In genomic region chr14:29463727-29464370, GRCh38 we compare ENCODE assay signal across 18 cellular contexts.
DNase-seq lines count a peak whose midpoint lies in the region; ATAC-seq and TF ChIP-seq lines count a peak whose summit lies in the region.
"Had no signal": no experiment of that assay in that cellular context is flagged by ENCODE, and none has a peak within 500 bp of the region (broad histone marks: within the 10 kb centered on the region; RNA-seq: fewer than 3 reads in every experiment).

No MANE protein-coding gene starts in this region.

- peaks cover 28% of the 10 kb centered on the region for H3K4me1 Mint-ChIP-seq in progenitor cell of endocrine pancreas (ENCODE audit: low read depth)
- no peaks in the 10 kb centered on the region for H3K4me1 Mint-ChIP-seq in activated naive CD4-positive, alpha-beta T cell treated with anti-CD3 and anti-CD28 coated beads, Interleukin-2, amount 10 ng/mL, durations not matched to agents 7 days and 5 days
- H3K4me1 Mint-ChIP-seq: central memory CD8-positive, alpha-beta T cell; mesothelial cell of epicardium had no signal

- H3K4me3 ChIP-seq in cardiac fibroblast (replicated peaks in 1 of 2; ENCODE audit: low read depth in 2 of 2, low read length in 2 of 2) = no peak overlapping the region
- H3K4me3 ChIP-seq: tibial nerve had no signal

- DNase-seq in NCI-H1417 (lab: John Stamatoyannopoulos, UW) = peak in 2 of 3 experiments; percentile 52 to 54
- DNase-seq in NCI-H1417 treated with DMSO at 0.1 percent for 48 hours (lab: John Stamatoyannopoulos, UW) = no peak
- DNase-seq in NCI-H2107 treated with DMSO at 0.1 percent for 48 hours (lab: John Stamatoyannopoulos, UW; ENCODE audit: unreplicated experiment) = peak; percentile 94
- peak; percentile 44 to 57 for DNase-seq in cardiac fibroblast (ENCODE audit: low read depth in 2 of 2)
- DNase-seq in progenitor cell of endocrine pancreas (ENCODE audit: low spot score, unreplicated experiment) = no peak
- no peak for DNase-seq in activated naive CD4-positive, alpha-beta T cell treated with anti-CD3 and anti-CD28 coated beads, Interleukin-2, amount 10 ng/mL, durations not matched to agents 7 days and 5 days
- DNase-seq: ACHN; activated CD4-positive, alpha-beta memory T cell treated with anti-CD3 and anti-CD28 coated beads for 36 hours; activated gamma-delta T cell treated with Interleukin-2 at 50 U/mL for 16 hours; DMS79 treated with DMSO at 0.1 percent for 48 hours; NCI-H1436; OCI-M1 had no signal

- no peaks in the 10 kb centered on the region for H3K9me3 Mint-ChIP-seq in progenitor cell of endocrine pancreas (ENCODE audit: low read depth)
- H3K9me3 Mint-ChIP-seq in activated naive CD4-positive, alpha-beta T cell treated with anti-CD3 and anti-CD28 coated beads, Interleukin-2, amount 10 ng/mL, durations not matched to agents 7 days and 5 days = peaks cover 2% of the 10 kb centered on the region
- H3K9me3 Mint-ChIP-seq: mesothelial cell of epicardium had no signal

- no peak overlapping the region for H3K27ac Mint-ChIP-seq in progenitor cell of endocrine pancreas
- H3K27ac Mint-ChIP-seq in activated naive CD4-positive, alpha-beta T cell treated with anti-CD3 and anti-CD28 coated beads, Interleukin-2, amount 10 ng/mL, durations not matched to agents 7 days and 5 days = no peak overlapping the region
- H3K27ac Mint-ChIP-seq: activated CD4-positive, alpha-beta memory T cell treated with anti-CD3 and anti-CD28 coated beads for 36 hours; mesothelial cell of epicardium; T-helper 1 cell treated with Interleukin-12 subunit alpha and Interleukin-12 subunit beta and Interleukin-4 antibody, amounts not matched to agents 30 μg/mL and 1 μg/mL, for 36 hours had no signal

- H3K4me3 Mint-ChIP-seq in progenitor cell of endocrine pancreas (ENCODE audit: low read depth) = no peak overlapping the region
- no peak overlapping the region for H3K4me3 Mint-ChIP-seq in activated naive CD4-positive, alpha-beta T cell treated with anti-CD3 and anti-CD28 coated beads, Interleukin-2, amount 10 ng/mL, durations not matched to agents 7 days and 5 days
- H3K4me3 Mint-ChIP-seq: activated CD4-positive, alpha-beta memory T cell treated with anti-CD3 and anti-CD28 coated beads for 36 hours; central memory CD8-positive, alpha-beta T cell; mesothelial cell of epicardium; T-helper 1 cell treated with Interleukin-12 subunit alpha and Interleukin-12 subunit beta and Interleukin-4 antibody, amounts not matched to agents 30 μg/mL and 1 μg/mL, for 36 hours had no signal

- H3K27me3 Mint-ChIP-seq in progenitor cell of endocrine pancreas = no peaks in the 10 kb centered on the region
- no peaks in the 10 kb centered on the region for H3K27me3 Mint-ChIP-seq in activated naive CD4-positive, alpha-beta T cell treated with anti-CD3 and anti-CD28 coated beads, Interleukin-2, amount 10 ng/mL, durations not matched to agents 7 days and 5 days
- H3K27me3 Mint-ChIP-seq: activated CD4-positive, alpha-beta memory T cell treated with anti-CD3 and anti-CD28 coated beads for 36 hours; central memory CD8-positive, alpha-beta T cell had no signal

- CTCF ChIA-PET in activated naive CD4-positive, alpha-beta T cell treated with anti-CD3 and anti-CD28 coated beads, Interleukin-2, amount 10 ng/mL, durations not matched to agents 7 days and 5 days (lab: Charles Lee) = no interaction called here

- ATAC-seq in HG03378 (IDR thresholded peaks at IDR 0.05; ENCODE audit: unreplicated experiment) (no peak), GM19023 (IDR thresholded peaks at IDR 0.05; ENCODE audit: unreplicated experiment) (no peak)

- peak; percentile 19 for TF ChIP-seq CTCF in cardiac fibroblast (IDR thresholded peaks at IDR 0.05; ENCODE audit: low read depth, low read length)
- peak; percentile 18 for TF ChIP-seq CTCF in progenitor cell of endocrine pancreas (IDR thresholded peaks at IDR 0.05; ENCODE audit: unreplicated experiment)

- H3K36me3 Mint-ChIP-seq in progenitor cell of endocrine pancreas (ENCODE audit: insufficient read depth) = no peaks in the 10 kb centered on the region
- H3K36me3 Mint-ChIP-seq in activated naive CD4-positive, alpha-beta T cell treated with anti-CD3 and anti-CD28 coated beads, Interleukin-2, amount 10 ng/mL, durations not matched to agents 7 days and 5 days = no peaks in the 10 kb centered on the region
- H3K36me3 Mint-ChIP-seq: activated CD4-positive, alpha-beta memory T cell treated with anti-CD3 and anti-CD28 coated beads for 36 hours; mesothelial cell of epicardium had no signal

Comparison
In these comparisons a context has a peak if more than half of its experiments do, and no peak if none do; other contexts are left out.
1. DNase-seq: peak in NCI-H1417 (2 of 3), NCI-H2107 treated with DMSO at 0.1 percent for 48 hours (single experiment) and cardiac fibroblast (2 of 2); none in NCI-H1417 treated with DMSO at 0.1 percent for 48 hours (single experiment), progenitor cell of endocrine pancreas (single experiment) and activated naive CD4-positive, alpha-beta T cell treated with anti-CD3 and anti-CD28 coated beads, Interleukin-2, amount 10 ng/mL, durations not matched to agents 7 days and 5 days (single experiment).